Comparison of ENCODE assay signal across 20 cellular contexts in genomic region chr5:68731255-68731654, GRCh38.
DNase-seq lines count a peak whose midpoint lies in the region; ATAC-seq, FAIRE-seq and TF ChIP-seq lines count a peak whose summit lies in the region.
"Had no signal": no experiment of that assay in that cellular context is flagged by ENCODE, and none has a peak within 500 bp of the region (broad histone marks: within the 10 kb centered on the region; RNA-seq: fewer than 3 reads in every experiment).

No MANE protein-coding gene starts in this region.

- H3K79me2 ChIP-seq in Loucy (ENCODE audit: insufficient read depth, low read length) (no peaks in the 10 kb centered on the region), astrocyte (ENCODE audit: insufficient read depth, low read length) (no peaks in the 10 kb centered on the region)

- H2AFZ ChIP-seq in Loucy (ENCODE audit: low read length) (no peak overlapping the region), astrocyte (ENCODE audit: low read depth, low read length) (no peak overlapping the region)

- H3K27me3 Mint-ChIP-seq in astrocyte (ENCODE audit: low read depth, unreplicated experiment), result no peaks in the 10 kb centered on the region
- H3K27me3 Mint-ChIP-seq: activated naive CD8-positive, alpha-beta T cell; activated T-helper 17 cell treated with anti-CD3 and anti-CD28 coated beads, Interleukin-2, amount 50 U/mL, for 72 hours had no signal

- H3K9me3 ChIP-seq in Loucy (ENCODE audit: insufficient read depth, low read depth, low read length) (no peaks in the 10 kb centered on the region), astrocyte (ENCODE audit: insufficient read depth, low read depth, low read length) (no peaks in the 10 kb centered on the region), skeletal muscle tissue (ENCODE audit: control insufficient read depth in 3 of 3, low read length in 3 of 3) (no peaks in the 10 kb centered on the region)
- H3K9me3 ChIP-seq: ascending aorta, testis had no signal

- no peak overlapping the region for H3K27ac Mint-ChIP-seq in astrocyte (ENCODE audit: unreplicated experiment)
- H3K27ac Mint-ChIP-seq: activated naive CD8-positive, alpha-beta T cell; activated T-helper 17 cell treated with anti-CD3 and anti-CD28 coated beads, Interleukin-2, amount 50 U/mL, for 72 hours; CD14-positive monocyte; stimulated activated memory B cell treated with anti-CD40 and anti-IgM and Interleukin-4, amounts not matched to agents 10 μg/mL and 1 μg/mL and 100 μg/mL, for 72 hours had no signal

- H3K4me2 ChIP-seq in Loucy (ENCODE audit: low read depth, low read length, poor library complexity, severe bottlenecking) (peak overlapping the region; percentile 11), astrocyte (ENCODE audit: low read length) (peak overlapping the region; percentile 65)

- no peak for ATAC-seq in HG03439 (IDR thresholded peaks at IDR 0.05; ENCODE audit: unreplicated experiment)
- ATAC-seq: activated T-helper 17 cell treated with anti-CD3 and anti-CD28 coated beads, Interleukin-2, amount 50 U/mL, for 72 hours; stimulated activated memory B cell treated with anti-CD40 and anti-IgM and Interleukin-4, amounts not matched to agents 10 μg/mL and 1 μg/mL and 100 μg/mL, for 72 hours had no signal

- H3K9ac ChIP-seq in Loucy (ENCODE audit: low read depth, low read length, poor library complexity, severe bottlenecking) (no peak overlapping the region), astrocyte (ENCODE audit: low read length) (peak overlapping the region; percentile 47), skeletal muscle tissue (ENCODE audit: low read depth in 1 of 3, low read length in 3 of 3) (peak overlapping the region in 2 of 3 donors; percentile 64 to 74)

- H3K27me3 ChIP-seq in Loucy (ENCODE audit: insufficient read depth, low read length, poor library complexity, severe bottlenecking) (no peaks in the 10 kb centered on the region), astrocyte (ENCODE audit: insufficient read depth, low read length) (no peaks in the 10 kb centered on the region), layer of hippocampus (ENCODE audit: control insufficient read depth, insufficient read depth, low read length) (no peaks in the 10 kb centered on the region), skeletal muscle tissue (ENCODE audit: control insufficient read depth in 3 of 3, insufficient read depth in 3 of 3, low read length in 3 of 3) (no peaks in the 10 kb centered on the region)
- H3K27me3 ChIP-seq: ascending aorta, testis had no signal

- no peaks in the 10 kb centered on the region for H3K9me2 ChIP-seq in Loucy (replicated peaks; ENCODE audit: low read depth, low read length)

- peaks cover 17% of the 10 kb centered on the region for H3K4me1 ChIP-seq in Loucy (ENCODE audit: insufficient read depth, low read length, poor library complexity, severe bottlenecking)
- peaks cover 11% of the 10 kb centered on the region for H3K4me1 ChIP-seq in astrocyte (ENCODE audit: insufficient read depth, low read length)
- H3K4me1 ChIP-seq in skeletal muscle tissue (ENCODE audit: control insufficient read depth in 3 of 3, insufficient read depth in 3 of 3, low read length in 3 of 3), result peaks cover 17 to 27% (median 18%) of the 10 kb centered on the region in 3 donors
- H3K4me1 ChIP-seq: ascending aorta had no signal

- H3K4me3 ChIP-seq in Loucy (ENCODE audit: low read length, poor library complexity, severe bottlenecking) (no peak overlapping the region), astrocyte (ENCODE audit: insufficient read depth, low read depth, low read length) (no peak overlapping the region), skeletal muscle tissue (ENCODE audit: low read length in 3 of 3) (peak overlapping the region in 1 of 3 donors; percentile 25)
- H3K4me3 ChIP-seq: testis had no signal

- no peak for TF ChIP-seq CTCF in Loucy (conservative IDR thresholded peaks at IDR 0.05; ENCODE audit: low read length)
- no peak for TF ChIP-seq CTCF in astrocyte (IDR thresholded peaks at IDR 0.05; ENCODE audit: insufficient read depth, low read depth, low read length)

- H4K20me1 ChIP-seq in Loucy (ENCODE audit: insufficient read depth, low read length, poor library complexity, severe bottlenecking) (no peaks in the 10 kb centered on the region), astrocyte (ENCODE audit: insufficient read depth, low read length) (no peaks in the 10 kb centered on the region)

- no peak overlapping the region for H3K4me3 Mint-ChIP-seq in astrocyte (ENCODE audit: unreplicated experiment)
- H3K4me3 Mint-ChIP-seq: activated naive CD8-positive, alpha-beta T cell; activated T-helper 17 cell treated with anti-CD3 and anti-CD28 coated beads, Interleukin-2, amount 50 U/mL, for 72 hours; CD14-positive monocyte; stimulated activated memory B cell treated with anti-CD40 and anti-IgM and Interleukin-4, amounts not matched to agents 10 μg/mL and 1 μg/mL and 100 μg/mL, for 72 hours had no signal

- peaks cover 3% of the 10 kb centered on the region for H3K9me3 Mint-ChIP-seq in astrocyte (ENCODE audit: unreplicated experiment)
- H3K9me3 Mint-ChIP-seq: activated T-helper 17 cell treated with anti-CD3 and anti-CD28 coated beads, Interleukin-2, amount 50 U/mL, for 72 hours; stimulated activated memory B cell treated with anti-CD40 and anti-IgM and Interleukin-4, amounts not matched to agents 10 μg/mL and 1 μg/mL and 100 μg/mL, for 72 hours had no signal

- no peak for FAIRE-seq in astrocyte (lab: Jason Lieb, UNC)
- FAIRE-seq: small intestine, urothelium cell line had no signal

- no peaks in the 10 kb centered on the region for H3K36me3 ChIP-seq in Loucy (ENCODE audit: insufficient read depth, low read length)
- H3K36me3 ChIP-seq in astrocyte (ENCODE audit: insufficient read depth, low read length), result no peaks in the 10 kb centered on the region
- no peaks in the 10 kb centered on the region for H3K36me3 ChIP-seq in skeletal muscle tissue (ENCODE audit: control insufficient read depth in 3 of 3, insufficient read depth in 3 of 3, low read length in 3 of 3)
- H3K36me3 ChIP-seq: ascending aorta had no signal

- H3K4me1 Mint-ChIP-seq in astrocyte (ENCODE audit: low read depth, unreplicated experiment), result peaks cover 16% of the 10 kb centered on the region
- H3K4me1 Mint-ChIP-seq: activated T-helper 17 cell treated with anti-CD3 and anti-CD28 coated beads, Interleukin-2, amount 50 U/mL, for 72 hours; CD14-positive monocyte; stimulated activated memory B cell treated with anti-CD40 and anti-IgM and Interleukin-4, amounts not matched to agents 10 μg/mL and 1 μg/mL and 100 μg/mL, for 72 hours had no signal

- peak overlapping the region; percentile 66 for H3K27ac ChIP-seq in astrocyte (ENCODE audit: low read depth, low read length)
- peak overlapping the region; percentile 78 for H3K27ac ChIP-seq in layer of hippocampus (ENCODE audit: low read depth, low read length)
- H3K27ac ChIP-seq in skeletal muscle tissue (ENCODE audit: low read depth, low read length), result peak overlapping the region; percentile 54
- H3K27ac ChIP-seq: testis had no signal

- no peaks in the 10 kb centered on the region for H3F3A ChIP-seq in Loucy (ENCODE audit: low read depth)

- DNase-seq in astrocyte (ENCODE audit: low read depth), result no peak
- no peak for DNase-seq in NCI-H2196 (lab: John Stamatoyannopoulos, UW; ENCODE audit: unreplicated experiment)
- no peak for DNase-seq in NCI-H774 (lab: John Stamatoyannopoulos, UW)
- DNase-seq: activated CD8-positive, alpha-beta memory T cell treated with anti-CD3 and anti-CD28 coated beads, Interleukin-2, amount 50 U/mL, for 4 hours; Calu3; effector CD4-positive, alpha-beta T cell; GOT3; small intestine; stimulated activated CD4-positive, alpha-beta T cell treated with anti-CD3 and anti-CD28 coated beads, Interleukin-2, amount 100 ng/mL, for 48 hours had no signal

- peaks cover 3% of the 10 kb centered on the region for H3K36me3 Mint-ChIP-seq in astrocyte (ENCODE audit: low read depth, unreplicated experiment)
- H3K36me3 Mint-ChIP-seq: activated naive CD8-positive, alpha-beta T cell; CD14-positive monocyte; stimulated activated memory B cell treated with anti-CD40 and anti-IgM and Interleukin-4, amounts not matched to agents 10 μg/mL and 1 μg/mL and 100 μg/mL, for 72 hours had no signal
